8 cellular contexts compared by ENCODE assay signal in the genomic region with DNA sequence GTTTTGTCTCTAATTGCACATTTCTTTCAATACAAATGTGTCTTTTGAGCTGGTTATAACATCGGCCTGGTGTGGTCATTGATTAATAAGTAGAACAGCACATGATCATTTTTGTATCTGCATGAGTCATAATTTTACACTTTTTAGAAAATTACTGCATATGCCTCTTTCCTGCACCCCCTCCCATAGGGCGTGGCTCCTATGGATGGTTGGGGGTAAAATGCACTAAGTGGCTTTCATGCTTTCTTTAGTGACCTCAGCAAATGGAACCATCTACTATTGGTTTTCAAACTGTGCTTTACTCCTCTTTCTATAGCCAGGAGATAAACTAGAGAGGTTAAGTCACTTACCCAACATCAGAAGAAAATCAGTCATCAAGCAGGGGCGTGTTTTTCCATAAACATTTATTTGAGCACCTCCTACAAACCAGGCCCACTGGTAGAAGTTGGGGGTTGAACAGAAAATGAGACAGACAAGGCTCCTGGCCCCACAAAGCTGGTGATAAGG. TPM values are rescaled to one million over a fixed set of nuclear protein-coding genes. Genes with fewer than 3 reads are reported as not detected.
DNase-seq lines count a peak whose midpoint lies in the region; ATAC-seq, FAIRE-seq and TF ChIP-seq lines count a peak whose summit lies in the region.
"Had no signal": no experiment of that assay in that cellular context is flagged by ENCODE, and none has a peak within 500 bp of the region (broad histone marks: within the 10 kb centered on the region; RNA-seq: fewer than 3 reads in every experiment).

No MANE protein-coding gene starts in this region.

- no peak overlapping the region for H3K4me3 ChIP-seq in esophagus muscularis mucosa

- FAIRE-seq in GM19239 (lab: Jason Lieb, UNC) = peak; percentile 52

- H3K4me1 Mint-ChIP-seq in stimulated activated memory B cell treated with anti-CD40 and anti-IgM and Interleukin-4, amounts not matched to agents 10 μg/mL and 1 μg/mL and 100 μg/mL, for 72 hours = peaks cover 89% of the 10 kb centered on the region

- peak overlapping the region; percentile 64 for H3K4me3 Mint-ChIP-seq in stimulated activated memory B cell treated with anti-CD40 and anti-IgM and Interleukin-4, amounts not matched to agents 10 μg/mL and 1 μg/mL and 100 μg/mL, for 72 hours

- TF ChIP-seq POLR2A in esophagus muscularis mucosa (IDR thresholded peaks at IDR 0.05; ENCODE audit: low read depth) = no peak

- no peaks in the 10 kb centered on the region for H3K9me3 Mint-ChIP-seq in stimulated activated memory B cell treated with anti-CD40 and anti-IgM and Interleukin-4, amounts not matched to agents 10 μg/mL and 1 μg/mL and 100 μg/mL, for 72 hours

- no peaks in the 10 kb centered on the region for H3K27me3 ChIP-seq in esophagus muscularis mucosa

- DNase-seq in GM19239 (ENCODE audit: insufficient read length, low spot score) (no peak), esophagus muscularis mucosa (ENCODE audit: extremely low spot score) (no peak), AML-193 (lab: John Stamatoyannopoulos, UW) (no peak), globus pallidus (ENCODE audit: low spot score) (no peak)
- peak; percentile 29 to 43 for DNase-seq in activated CD4-positive, alpha-beta T cell treated with anti-CD3 and anti-CD28 coated beads, Interleukin-2, amount 50 U/mL, for 4 hours
- DNase-seq: NCI-H69 had no signal

- peak overlapping the region; percentile 88 to 96 (median 94) for H3K27ac ChIP-seq in esophagus muscularis mucosa (replicated peaks in 1 of 4)

- intact Hi-C loops in esophagus muscularis mucosa (cut with DNase I) = no loop called here

- H3K9me3 ChIP-seq in esophagus muscularis mucosa = no peaks in the 10 kb centered on the region

- no peak for ATAC-seq in stimulated activated memory B cell treated with anti-CD40 and anti-IgM and Interleukin-4, amounts not matched to agents 10 μg/mL and 1 μg/mL and 100 μg/mL, for 72 hours
- ATAC-seq in HG03135 (IDR thresholded peaks at IDR 0.05; ENCODE audit: unreplicated experiment) = no peak

- TF ChIP-seq CTCF in esophagus muscularis mucosa (IDR thresholded peaks at IDR 0.05) = no peak

- H3K36me3 Mint-ChIP-seq in stimulated activated memory B cell treated with anti-CD40 and anti-IgM and Interleukin-4, amounts not matched to agents 10 μg/mL and 1 μg/mL and 100 μg/mL, for 72 hours = peaks cover 45% of the 10 kb centered on the region

- H3K36me3 ChIP-seq in esophagus muscularis mucosa = peaks cover 0 to 9% (median 0%) of the 10 kb centered on the region in 4 donors

- H3K27ac Mint-ChIP-seq in stimulated activated memory B cell treated with anti-CD40 and anti-IgM and Interleukin-4, amounts not matched to agents 10 μg/mL and 1 μg/mL and 100 μg/mL, for 72 hours = peak overlapping the region; percentile 99

- no peak for TF ChIP-seq EP300 in esophagus muscularis mucosa (IDR thresholded peaks at IDR 0.05)

- no peaks in the 10 kb centered on the region for H3K27me3 Mint-ChIP-seq in stimulated activated memory B cell treated with anti-CD40 and anti-IgM and Interleukin-4, amounts not matched to agents 10 μg/mL and 1 μg/mL and 100 μg/mL, for 72 hours

- peaks cover 76 to 93% (median 91%) of the 10 kb centered on the region in 4 donors for H3K4me1 ChIP-seq in esophagus muscularis mucosa

- 63% methylated on average over 3 of the region's 3 CpGs for WGBS in esophagus muscularis mucosa

RNA-seq across cellular contexts. Expression of a gene that starts 3.8 kb away (rescaled TPM):
- total RNA-seq in esophagus muscularis mucosa = 100 to 1,000 TPM; 232 to 442 (median 374) TPM

Comparison
In these comparisons a context has a peak if more than half of its experiments do, and no peak if none do; other contexts are left out.
1. DNase-seq: peak in activated CD4-positive, alpha-beta T cell treated with anti-CD3 and anti-CD28 coated beads, Interleukin-2, amount 50 U/mL, for 4 hours (2 of 2); none in GM19239 (single experiment), esophagus muscularis mucosa (single experiment), AML-193 (0 of 2) and globus pallidus (single experiment).